31 cellular contexts compared by ENCODE assay signal in the genomic region with DNA sequence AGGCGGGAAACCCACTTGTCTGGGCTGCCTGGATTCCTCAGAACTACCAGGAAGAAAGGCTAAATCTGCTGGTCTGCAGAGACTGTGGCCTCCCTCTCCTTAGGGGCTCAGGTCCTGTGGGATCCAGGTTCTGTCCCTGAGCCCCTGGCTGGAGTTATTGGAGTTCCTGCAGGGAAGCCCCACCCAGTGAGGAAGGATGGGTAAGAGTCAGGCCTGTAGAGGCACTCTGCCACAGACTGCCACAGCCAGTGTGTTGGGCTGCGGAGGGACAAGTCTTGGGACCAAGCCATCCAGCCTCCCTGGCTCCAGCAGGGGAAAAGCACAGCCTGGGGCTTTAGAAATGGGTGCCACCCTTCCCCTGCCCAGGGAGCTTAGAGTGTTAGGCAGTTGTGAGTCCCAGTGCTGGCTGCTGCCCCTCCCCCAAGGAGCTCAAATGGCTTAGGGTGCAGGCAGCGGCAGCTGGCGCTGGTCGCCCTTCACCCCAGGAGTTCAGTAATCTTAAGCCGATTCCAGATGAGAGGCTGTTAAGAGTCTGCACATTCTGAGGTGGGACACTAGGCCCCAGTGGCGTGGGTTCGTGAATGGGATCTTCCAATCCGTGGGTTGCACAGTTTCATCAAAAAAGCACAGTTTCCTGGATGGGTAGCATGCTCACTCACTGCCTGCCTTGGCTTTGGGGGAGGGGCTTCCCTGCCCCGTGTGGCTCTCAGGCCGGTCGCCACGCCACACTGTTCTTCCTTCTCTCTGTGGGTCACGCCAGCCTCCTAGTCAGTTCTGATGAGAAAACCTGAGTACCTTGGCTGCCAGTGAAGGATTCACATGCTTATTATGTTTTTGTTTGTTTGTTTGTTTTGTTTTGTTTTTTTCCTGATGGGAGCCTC. TPM values are rescaled to one million over a fixed set of nuclear protein-coding genes. Genes with fewer than 3 reads are reported as not detected.
DNase-seq lines count a peak whose midpoint lies in the region; TF ChIP-seq lines count a peak whose summit lies in the region.
"Had no signal": no experiment of that assay in that cellular context is flagged by ENCODE, and none has a peak within 500 bp of the region (broad histone marks: within the 10 kb centered on the region; RNA-seq: fewer than 3 reads in every experiment).

No MANE protein-coding gene starts in this region.

- H3K9me3 ChIP-seq in WERI-Rb-1 (ENCODE audit: severe bottlenecking) (peaks cover 4% of the 10 kb centered on the region), tibial artery (no peaks in the 10 kb centered on the region)
- H3K9me3 ChIP-seq: esophagus squamous epithelium, heart left ventricle, MG63, ovary, right atrium auricular region, suprapubic skin had no signal

- in situ Hi-C loops in G401 (cut with HindIII; ENCODE audit: low sequenced_read_pairs): no loop called here

- H3K27me3 ChIP-seq in H7 (ENCODE audit: control insufficient read depth, insufficient read depth, low read length) (no peaks in the 10 kb centered on the region), WERI-Rb-1 (ENCODE audit: insufficient read depth, low read depth, severe bottlenecking) (no peaks in the 10 kb centered on the region), tibial artery (peaks cover 0 to 9% of the 10 kb centered on the region in 2 donors)
- H3K27me3 ChIP-seq: MG63, ovary, right atrium auricular region had no signal

- H3K27ac ChIP-seq in WERI-Rb-1 (peak overlapping the region; percentile 79), tibial artery (no peak overlapping the region)
- H3K27ac ChIP-seq: esophagus squamous epithelium, heart left ventricle, ovary, right atrium auricular region, suprapubic skin had no signal

- TF ChIP-seq CTCF in WERI-Rb-1 (IDR thresholded peaks at IDR 0.05; ENCODE audit: low read depth, low read length) (no peak), tibial artery (IDR thresholded peaks at IDR 0.05) (no peak)

- no peaks in the 10 kb centered on the region for H3K4me1 ChIP-seq in tibial artery
- H3K4me1 ChIP-seq: esophagus squamous epithelium, heart left ventricle, right atrium auricular region, suprapubic skin had no signal

- H3K36me3 ChIP-seq in H7 (replicated peaks; ENCODE audit: control insufficient read depth, insufficient read depth, low read length) (no peaks in the 10 kb centered on the region), WERI-Rb-1 (no peaks in the 10 kb centered on the region), tibial artery (no peaks in the 10 kb centered on the region)
- H3K36me3 ChIP-seq: esophagus squamous epithelium, heart left ventricle, MG63, ovary, right atrium auricular region, suprapubic skin had no signal

- intact Hi-C loops in tibial artery (cut with DNase I; ENCODE audit: low total_unique reads): no loop called here

- H3K4me3 ChIP-seq in H7 (ENCODE audit: insufficient read depth, low read depth, low read length) (no peak overlapping the region), WERI-Rb-1 (ENCODE audit: low read depth, low read length) (no peak overlapping the region), tibial artery (no peak overlapping the region)
- H3K4me3 ChIP-seq: esophagus squamous epithelium, heart left ventricle, MG63, ovary, right atrium auricular region, suprapubic skin had no signal

- DNase-seq in H7 (peak; percentile 32), WERI-Rb-1 (peak; percentile 79), iPS-NIHi11 (ENCODE audit: low spot score) (peak; percentile 15), retina (peak; percentile 40), HK-2 (ENCODE audit: unreplicated experiment) (no peak), tibial artery (no peak), G401 (ENCODE audit: low spot score) (no peak)
- DNase-seq: activated CD8-positive, alpha-beta memory T cell treated with anti-CD3 and anti-CD28 coated beads, Interleukin-2, amount 50 U/mL, for 48 hours; activated CD8-positive, alpha-beta T cell treated with anti-CD3 and anti-CD28 coated beads for 36 hours; activated naive CD4-positive, alpha-beta T cell treated with anti-CD3 and anti-CD28 coated beads for 36 hours; CD8-positive, alpha-beta T cell; DMS 273 treated with DMSO at 0.1 percent for 48 hours; esophagus squamous epithelium; foreskin melanocyte; HCEC 1CT; heart left ventricle; immature natural killer cell; KBM-7; MG63; NCI-H1105; NCI-H2081; NCI-H2227 treated with DMSO at 0.1 percent for 48 hours; ovary; SIG-M5; small intestine; stimulated activated naive B cell treated with anti-CD40 and anti-IgM and Interleukin-4, amounts not matched to agents 10 μg/mL and 1 μg/mL and 100 μg/mL, for 72 hours had no signal

RNA-seq across cellular contexts. Expression of a gene that starts 57.6 kb away (rescaled TPM):
- not detected in 2 replicates for total RNA-seq in H7 (2014; rRNA removed; shearing (Covaris generic))
- total RNA-seq in G401 (2014; rRNA removed; shearing (Covaris generic)): 0.12 TPM in 1 of 2 replicates, not detected in the other
- total RNA-seq: activated CD8-positive, alpha-beta T cell treated with anti-CD3 and anti-CD28 coated beads for 36 hours; activated naive CD4-positive, alpha-beta T cell treated with anti-CD3 and anti-CD28 coated beads for 36 hours; activated T-helper 1 cell treated with anti-CD3 and anti-CD28 coated beads, Interleukin-12 subunit alpha, Interleukin-12 subunit beta, Interleukin-2, Interleukin-4 antibody, amounts not matched to agents 30 ng/mL and 10 ng/mL and 1 ng/mL, durations not matched to agents 14 hours and 24 hours and 36 hours; B cell; CD8-positive, alpha-beta T cell; HT-29 had no signal

Comparison
In these comparisons a context has a peak if more than half of its experiments do, and no peak if none do; other contexts are left out.
1. DNase-seq: peak in H7 (single experiment), WERI-Rb-1 (single experiment), iPS-NIHi11 (single experiment) and retina (single experiment); none in HK-2 (single experiment), tibial artery (0 of 2) and G401 (single experiment).